ENCODE assay signal across 1 cellular context in the genomic region with DNA sequence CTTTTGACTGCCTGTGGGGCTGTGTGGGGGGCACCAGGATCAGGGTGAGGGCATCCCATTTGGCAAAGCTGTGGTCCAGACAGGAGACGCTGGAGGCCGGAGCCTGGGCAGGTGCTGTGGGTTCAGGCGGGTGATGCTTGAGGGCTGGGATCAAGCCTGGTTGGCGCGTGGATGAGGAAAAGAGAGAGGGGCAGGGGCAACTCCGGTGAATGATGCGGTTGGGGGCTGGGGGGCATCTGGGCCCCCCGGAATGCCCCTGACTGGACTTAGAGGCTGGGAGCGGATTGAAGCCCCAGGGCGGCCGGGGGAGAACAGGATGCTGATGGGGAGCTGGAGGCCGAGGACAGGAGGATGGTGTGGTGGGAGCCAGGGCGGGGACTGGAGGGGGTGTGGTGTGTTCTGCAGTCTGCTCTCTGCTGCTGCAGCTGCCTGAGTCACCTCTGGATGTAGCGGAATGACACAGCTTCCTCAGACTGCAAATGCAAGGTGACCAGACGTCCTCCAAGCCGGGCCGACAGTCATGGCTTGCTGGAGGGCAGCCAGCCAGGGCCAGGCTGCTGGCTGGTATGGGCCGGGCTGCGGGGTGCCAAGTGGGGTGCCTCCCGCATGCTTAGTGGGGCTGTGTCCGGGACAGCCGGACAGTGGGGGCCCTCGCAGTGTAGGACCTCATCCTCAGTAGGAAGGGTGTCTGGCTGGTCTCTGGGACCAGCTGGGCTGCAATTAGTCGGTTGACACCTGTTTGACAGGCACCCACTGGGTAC.
TF ChIP-seq lines count a peak whose summit lies in the region.

No MANE protein-coding gene starts in this region.

TF ChIP-seq in K562, 482 proteins besides CTCF, POLR2A, EP300 and RAD21 (continued from another document):
- TF ChIP-seq, protein P1, sequence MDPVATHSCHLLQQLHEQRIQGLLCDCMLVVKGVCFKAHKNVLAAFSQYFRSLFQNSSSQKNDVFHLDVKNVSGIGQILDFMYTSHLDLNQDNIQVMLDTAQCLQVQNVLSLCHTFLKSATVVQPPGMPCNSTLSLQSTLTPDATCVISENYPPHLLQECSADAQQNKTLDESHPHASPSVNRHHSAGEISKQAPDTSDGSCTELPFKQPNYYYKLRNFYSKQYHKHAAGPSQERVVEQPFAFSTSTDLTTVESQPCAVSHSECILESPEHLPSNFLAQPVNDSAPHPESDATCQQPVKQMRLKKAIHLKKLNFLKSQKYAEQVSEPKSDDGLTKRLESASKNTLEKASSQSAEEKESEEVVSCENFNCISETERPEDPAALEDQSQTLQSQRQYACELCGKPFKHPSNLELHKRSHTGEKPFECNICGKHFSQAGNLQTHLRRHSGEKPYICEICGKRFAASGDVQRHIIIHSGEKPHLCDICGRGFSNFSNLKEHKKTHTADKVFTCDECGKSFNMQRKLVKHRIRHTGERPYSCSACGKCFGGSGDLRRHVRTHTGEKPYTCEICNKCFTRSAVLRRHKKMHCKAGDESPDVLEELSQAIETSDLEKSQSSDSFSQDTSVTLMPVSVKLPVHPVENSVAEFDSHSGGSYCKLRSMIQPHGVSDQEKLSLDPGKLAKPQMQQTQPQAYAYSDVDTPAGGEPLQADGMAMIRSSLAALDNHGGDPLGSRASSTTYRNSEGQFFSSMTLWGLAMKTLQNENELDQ (CRISPR knock-in tag; IDR thresholded peaks at IDR 0.05; ENCODE audit: borderline replicate concordance) = no peak
- TF ChIP-seq FOSL1 (tag; conservative IDR thresholded peaks at IDR 0.05) (peak; percentile 58; the same call in 1 of the 2 replicates), SMAD1 (IDR thresholded peaks at IDR 0.05; ENCODE audit: low read depth, low read length, partially characterized antibody) (no peak), FOXP1 (CRISPR knock-in tag; IDR thresholded peaks at IDR 0.05) (no peak), FOXK1 (CRISPR knock-in tag; IDR thresholded peaks at IDR 0.05; ENCODE audit: borderline replicate concordance) (no peak), FOXJ2 (tag; IDR thresholded peaks at IDR 0.05) (no peak), CHCHD3 (CRISPR knock-in tag; IDR thresholded peaks at IDR 0.05) (no peak), ZNF217 (CRISPR knock-in tag; IDR thresholded peaks at IDR 0.05) (no peak), CHD2 (IDR thresholded peaks at IDR 0.05; ENCODE audit: low read depth, low read length) (no peak), FOXJ3 (CRISPR knock-in tag; IDR thresholded peaks at IDR 0.05) (no peak), HDAC3 (IDR thresholded peaks at IDR 0.05; ENCODE audit: borderline replicate concordance, partially characterized antibody) (no peak), CBX2 (IDR thresholded peaks at IDR 0.05; ENCODE audit: insufficient read depth, low read length, poor library complexity, severe bottlenecking) (no peak), ZZZ3 (IDR thresholded peaks at IDR 0.05) (no peak), STAT5A (IDR thresholded peaks at IDR 0.05; ENCODE audit: borderline replicate concordance, low read length) (no peak), ZNF232 (CRISPR knock-in tag; IDR thresholded peaks at IDR 0.05) (no peak), KLF10 (CRISPR knock-in tag; IDR thresholded peaks at IDR 0.05) (no peak), ZNF717 (CRISPR knock-in tag; IDR thresholded peaks at IDR 0.05) (no peak), GABPB1 (CRISPR knock-in tag; IDR thresholded peaks at IDR 0.05) (no peak), JUN (IDR thresholded peaks at IDR 0.05; ENCODE audit: borderline replicate concordance, low read depth, low read length) (peak; percentile 61; the same call in 1 of the 2 replicates), JUN (CRISPR knock-in tag; IDR thresholded peaks at IDR 0.05; ENCODE audit: borderline replicate concordance) (no peak), ZNF121 (CRISPR knock-in tag; conservative IDR thresholded peaks at IDR 0.05) (no peak), HDAC2 (IDR thresholded peaks at IDR 0.05) (0 out of 2 replicates have a peak, but pooled peaks have one; percentile 14), ZNF75A (CRISPR knock-in tag; IDR thresholded peaks at IDR 0.05) (no peak), CHD1 (IDR thresholded peaks at IDR 0.05; ENCODE audit: low read length) (no peak), ZNF644 (tag; IDR thresholded peaks at IDR 0.05; ENCODE audit: low read depth) (no peak), TAF7 (tag; IDR thresholded peaks at IDR 0.05) (no peak), KAT7 (CRISPR knock-in tag; IDR thresholded peaks at IDR 0.05; ENCODE audit: borderline replicate concordance) (no peak), ZNF57 (CRISPR knock-in tag; IDR thresholded peaks at IDR 0.05) (no peak), ZNF146 (CRISPR knock-in tag; IDR thresholded peaks at IDR 0.05; ENCODE audit: unreplicated experiment) (no peak), JUND (IDR thresholded peaks at IDR 0.05; ENCODE audit: borderline replicate concordance, low read depth, low read length) (peak; percentile 85), JUND (tag; IDR thresholded peaks at IDR 0.05; ENCODE audit: borderline replicate concordance, low read depth, low read length) (peak; percentile 73; the same call in 1 of the 3 replicates), ZFPM2 (CRISPR knock-in tag; IDR thresholded peaks at IDR 0.05) (no peak)
- TF ChIP-seq, protein P2, sequence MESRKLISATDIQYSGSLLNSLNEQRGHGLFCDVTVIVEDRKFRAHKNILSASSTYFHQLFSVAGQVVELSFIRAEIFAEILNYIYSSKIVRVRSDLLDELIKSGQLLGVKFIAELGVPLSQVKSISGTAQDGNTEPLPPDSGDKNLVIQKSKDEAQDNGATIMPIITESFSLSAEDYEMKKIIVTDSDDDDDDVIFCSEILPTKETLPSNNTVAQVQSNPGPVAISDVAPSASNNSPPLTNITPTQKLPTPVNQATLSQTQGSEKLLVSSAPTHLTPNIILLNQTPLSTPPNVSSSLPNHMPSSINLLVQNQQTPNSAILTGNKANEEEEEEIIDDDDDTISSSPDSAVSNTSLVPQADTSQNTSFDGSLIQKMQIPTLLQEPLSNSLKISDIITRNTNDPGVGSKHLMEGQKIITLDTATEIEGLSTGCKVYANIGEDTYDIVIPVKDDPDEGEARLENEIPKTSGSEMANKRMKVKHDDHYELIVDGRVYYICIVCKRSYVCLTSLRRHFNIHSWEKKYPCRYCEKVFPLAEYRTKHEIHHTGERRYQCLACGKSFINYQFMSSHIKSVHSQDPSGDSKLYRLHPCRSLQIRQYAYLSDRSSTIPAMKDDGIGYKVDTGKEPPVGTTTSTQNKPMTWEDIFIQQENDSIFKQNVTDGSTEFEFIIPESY (CRISPR knock-in tag; IDR thresholded peaks at IDR 0.05) = no peak
- TF ChIP-seq, protein P3, sequence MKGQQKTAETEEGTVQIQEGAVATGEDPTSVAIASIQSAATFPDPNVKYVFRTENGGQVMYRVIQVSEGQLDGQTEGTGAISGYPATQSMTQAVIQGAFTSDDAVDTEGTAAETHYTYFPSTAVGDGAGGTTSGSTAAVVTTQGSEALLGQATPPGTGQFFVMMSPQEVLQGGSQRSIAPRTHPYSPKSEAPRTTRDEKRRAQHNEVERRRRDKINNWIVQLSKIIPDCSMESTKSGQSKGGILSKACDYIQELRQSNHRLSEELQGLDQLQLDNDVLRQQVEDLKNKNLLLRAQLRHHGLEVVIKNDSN (CRISPR knock-in tag; IDR thresholded peaks at IDR 0.05) = no peak
- TF ChIP-seq, protein P4, sequence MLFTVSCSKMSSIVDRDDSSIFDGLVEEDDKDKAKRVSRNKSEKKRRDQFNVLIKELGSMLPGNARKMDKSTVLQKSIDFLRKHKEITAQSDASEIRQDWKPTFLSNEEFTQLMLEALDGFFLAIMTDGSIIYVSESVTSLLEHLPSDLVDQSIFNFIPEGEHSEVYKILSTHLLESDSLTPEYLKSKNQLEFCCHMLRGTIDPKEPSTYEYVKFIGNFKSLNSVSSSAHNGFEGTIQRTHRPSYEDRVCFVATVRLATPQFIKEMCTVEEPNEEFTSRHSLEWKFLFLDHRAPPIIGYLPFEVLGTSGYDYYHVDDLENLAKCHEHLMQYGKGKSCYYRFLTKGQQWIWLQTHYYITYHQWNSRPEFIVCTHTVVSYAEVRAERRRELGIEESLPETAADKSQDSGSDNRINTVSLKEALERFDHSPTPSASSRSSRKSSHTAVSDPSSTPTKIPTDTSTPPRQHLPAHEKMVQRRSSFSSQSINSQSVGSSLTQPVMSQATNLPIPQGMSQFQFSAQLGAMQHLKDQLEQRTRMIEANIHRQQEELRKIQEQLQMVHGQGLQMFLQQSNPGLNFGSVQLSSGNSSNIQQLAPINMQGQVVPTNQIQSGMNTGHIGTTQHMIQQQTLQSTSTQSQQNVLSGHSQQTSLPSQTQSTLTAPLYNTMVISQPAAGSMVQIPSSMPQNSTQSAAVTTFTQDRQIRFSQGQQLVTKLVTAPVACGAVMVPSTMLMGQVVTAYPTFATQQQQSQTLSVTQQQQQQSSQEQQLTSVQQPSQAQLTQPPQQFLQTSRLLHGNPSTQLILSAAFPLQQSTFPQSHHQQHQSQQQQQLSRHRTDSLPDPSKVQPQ (CRISPR knock-in tag; IDR thresholded peaks at IDR 0.05; ENCODE audit: borderline replicate concordance) = no peak
- TF ChIP-seq, protein P5, sequence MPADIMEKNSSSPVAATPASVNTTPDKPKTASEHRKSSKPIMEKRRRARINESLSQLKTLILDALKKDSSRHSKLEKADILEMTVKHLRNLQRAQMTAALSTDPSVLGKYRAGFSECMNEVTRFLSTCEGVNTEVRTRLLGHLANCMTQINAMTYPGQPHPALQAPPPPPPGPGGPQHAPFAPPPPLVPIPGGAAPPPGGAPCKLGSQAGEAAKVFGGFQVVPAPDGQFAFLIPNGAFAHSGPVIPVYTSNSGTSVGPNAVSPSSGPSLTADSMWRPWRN (IDR thresholded peaks at IDR 0.05; ENCODE audit: low read depth) = no peak
- TF ChIP-seq, protein P6, sequence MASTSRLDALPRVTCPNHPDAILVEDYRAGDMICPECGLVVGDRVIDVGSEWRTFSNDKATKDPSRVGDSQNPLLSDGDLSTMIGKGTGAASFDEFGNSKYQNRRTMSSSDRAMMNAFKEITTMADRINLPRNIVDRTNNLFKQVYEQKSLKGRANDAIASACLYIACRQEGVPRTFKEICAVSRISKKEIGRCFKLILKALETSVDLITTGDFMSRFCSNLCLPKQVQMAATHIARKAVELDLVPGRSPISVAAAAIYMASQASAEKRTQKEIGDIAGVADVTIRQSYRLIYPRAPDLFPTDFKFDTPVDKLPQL (IDR thresholded peaks at IDR 0.05; ENCODE audit: extremely low read depth, insufficient read length) = no peak
- TF ChIP-seq, protein P7, sequence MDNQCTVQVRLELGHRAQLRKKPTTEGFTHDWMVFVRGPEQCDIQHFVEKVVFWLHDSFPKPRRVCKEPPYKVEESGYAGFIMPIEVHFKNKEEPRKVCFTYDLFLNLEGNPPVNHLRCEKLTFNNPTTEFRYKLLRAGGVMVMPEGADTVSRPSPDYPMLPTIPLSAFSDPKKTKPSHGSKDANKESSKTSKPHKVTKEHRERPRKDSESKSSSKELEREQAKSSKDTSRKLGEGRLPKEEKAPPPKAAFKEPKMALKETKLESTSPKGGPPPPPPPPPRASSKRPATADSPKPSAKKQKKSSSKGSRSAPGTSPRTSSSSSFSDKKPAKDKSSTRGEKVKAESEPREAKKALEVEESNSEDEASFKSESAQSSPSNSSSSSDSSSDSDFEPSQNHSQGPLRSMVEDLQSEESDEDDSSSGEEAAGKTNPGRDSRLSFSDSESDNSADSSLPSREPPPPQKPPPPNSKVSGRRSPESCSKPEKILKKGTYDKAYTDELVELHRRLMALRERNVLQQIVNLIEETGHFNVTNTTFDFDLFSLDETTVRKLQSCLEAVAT (IDR thresholded peaks at IDR 0.05) = no peak
- TF ChIP-seq, protein P8, sequence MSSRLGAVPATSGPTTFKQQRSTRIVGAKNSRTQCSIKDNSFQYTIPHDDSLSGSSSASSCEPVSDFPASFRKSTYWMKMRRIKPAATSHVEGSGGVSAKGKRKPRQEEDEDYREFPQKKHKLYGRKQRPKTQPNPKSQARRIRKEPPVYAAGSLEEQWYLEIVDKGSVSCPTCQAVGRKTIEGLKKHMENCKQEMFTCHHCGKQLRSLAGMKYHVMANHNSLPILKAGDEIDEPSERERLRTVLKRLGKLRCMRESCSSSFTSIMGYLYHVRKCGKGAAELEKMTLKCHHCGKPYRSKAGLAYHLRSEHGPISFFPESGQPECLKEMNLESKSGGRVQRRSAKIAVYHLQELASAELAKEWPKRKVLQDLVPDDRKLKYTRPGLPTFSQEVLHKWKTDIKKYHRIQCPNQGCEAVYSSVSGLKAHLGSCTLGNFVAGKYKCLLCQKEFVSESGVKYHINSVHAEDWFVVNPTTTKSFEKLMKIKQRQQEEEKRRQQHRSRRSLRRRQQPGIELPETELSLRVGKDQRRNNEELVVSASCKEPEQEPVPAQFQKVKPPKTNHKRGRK (tag; IDR thresholded peaks at IDR 0.05) = no peak
- TF ChIP-seq, protein P9, sequence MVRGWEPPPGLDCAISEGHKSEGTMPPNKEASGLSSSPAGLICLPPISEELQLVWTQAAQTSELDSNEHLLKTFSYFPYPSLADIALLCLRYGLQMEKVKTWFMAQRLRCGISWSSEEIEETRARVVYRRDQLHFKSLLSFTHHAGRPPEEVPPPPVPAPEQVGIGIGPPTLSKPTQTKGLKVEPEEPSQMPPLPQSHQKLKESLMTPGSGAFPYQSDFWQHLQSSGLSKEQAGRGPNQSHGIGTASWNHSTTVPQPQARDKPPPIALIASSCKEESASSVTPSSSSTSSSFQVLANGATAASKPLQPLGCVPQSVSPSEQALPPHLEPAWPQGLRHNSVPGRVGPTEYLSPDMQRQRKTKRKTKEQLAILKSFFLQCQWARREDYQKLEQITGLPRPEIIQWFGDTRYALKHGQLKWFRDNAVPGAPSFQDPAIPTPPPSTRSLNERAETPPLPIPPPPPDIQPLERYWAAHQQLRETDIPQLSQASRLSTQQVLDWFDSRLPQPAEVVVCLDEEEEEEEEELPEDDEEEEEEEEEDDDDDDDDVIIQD (CRISPR knock-in tag; IDR thresholded peaks at IDR 0.05) = no peak
